8 cellular contexts compared by ENCODE assay signal in genomic region chr12:57430117-57430930, GRCh38. TPM values are rescaled to one million over a fixed set of nuclear protein-coding genes. Genes with fewer than 3 reads are reported as not detected.
DNase-seq lines count a peak whose midpoint lies in the region; ATAC-seq and TF ChIP-seq lines count a peak whose summit lies in the region.

No MANE protein-coding gene starts in this region.

- H3K4me3 Mint-ChIP-seq in brain, result peak overlapping the region; percentile 91 to 100 (median 97)

- TF ChIP-seq CTCF in brain (conservative IDR thresholded peaks at IDR 0.05), result no peak

- no peaks in the 10 kb centered on the region for H3K9me3 Mint-ChIP-seq in brain

- peaks cover 4% of the 10 kb centered on the region for H3K27me3 Mint-ChIP-seq in brain

- ATAC-seq in GM19043 (IDR thresholded peaks at IDR 0.05; ENCODE audit: low read depth, unreplicated experiment) (peak; percentile 43), HG03175 (IDR thresholded peaks at IDR 0.05; ENCODE audit: unreplicated experiment) (peak; percentile 57)

- peak; percentile 79 for DNase-seq in COLO668 (lab: John Stamatoyannopoulos, UW; ENCODE audit: unreplicated experiment)
- DNase-seq in RPMI7951 (ENCODE audit: low read depth), result peak; percentile 17
- DNase-seq in iris pigment epithelial cell (ENCODE audit: low read depth), result peak; percentile 31
- peak; percentile 21 for DNase-seq in stimulated activated CD8-positive, alpha-beta memory T cell treated with anti-CD3 and anti-CD28 coated beads, Interleukin-15, amount 100 ng/mL, for 24 hours (ENCODE audit: low read depth)
- DNase-seq in MV-4-11 (lab: John Stamatoyannopoulos, UW), result no peak

- peak overlapping the region; percentile 96 to 100 (median 99) for H3K27ac Mint-ChIP-seq in brain

- H3K4me1 Mint-ChIP-seq in brain, result peaks cover 40% of the 10 kb centered on the region

- H3K36me3 Mint-ChIP-seq in brain, result peaks cover 15% of the 10 kb centered on the region

RNA-seq across cellular contexts. Expression of gene R3HDM2, which starts 0.5 kb away (rescaled TPM):
- 10.8 and 12.3 TPM in 2 replicates for total RNA-seq in RPMI7951 (2014; rRNA removed; shearing (Covaris generic))
- 49.8 TPM for polyA plus RNA-seq in brain (ENCODE audit: insufficient read depth, low read depth, low replicate concordance)

RNA-seq across cellular contexts. Expression of gene INHBC, which starts 4.3 kb away (rescaled TPM):
- not detected in 2 replicates for total RNA-seq in RPMI7951 (2014; rRNA removed; shearing (Covaris generic))
- not detected for polyA plus RNA-seq in brain (ENCODE audit: insufficient read depth, low read depth, low replicate concordance)

RNA-seq across cellular contexts. Expression of gene INHBE, which starts 24.8 kb away (rescaled TPM):
- total RNA-seq in RPMI7951 (2014; rRNA removed; shearing (Covaris generic)), result 0.24 and 0.88 TPM in 2 replicates
- 10.8 TPM for polyA plus RNA-seq in brain (ENCODE audit: insufficient read depth, low read depth, low replicate concordance)

RNA-seq across cellular contexts. Expression of gene GLI1, which starts 29.3 kb away (rescaled TPM):
- 0.49 and 0.60 TPM in 2 replicates for total RNA-seq in RPMI7951 (2014; rRNA removed; shearing (Covaris generic))
- 0.36 TPM for polyA plus RNA-seq in brain (ENCODE audit: insufficient read depth, low read depth, low replicate concordance)

RNA-seq across cellular contexts. Expression of gene ARHGAP9, which starts 49.3 kb away (rescaled TPM):
- total RNA-seq in RPMI7951 (2014; rRNA removed; shearing (Covaris generic)), result 0.20 TPM in 1 of 2 replicates, not detected in the other
- polyA plus RNA-seq in brain (ENCODE audit: insufficient read depth, low read depth, low replicate concordance), result 7.6 TPM
